9 cellular contexts compared by ENCODE assay signal in the genomic region with DNA sequence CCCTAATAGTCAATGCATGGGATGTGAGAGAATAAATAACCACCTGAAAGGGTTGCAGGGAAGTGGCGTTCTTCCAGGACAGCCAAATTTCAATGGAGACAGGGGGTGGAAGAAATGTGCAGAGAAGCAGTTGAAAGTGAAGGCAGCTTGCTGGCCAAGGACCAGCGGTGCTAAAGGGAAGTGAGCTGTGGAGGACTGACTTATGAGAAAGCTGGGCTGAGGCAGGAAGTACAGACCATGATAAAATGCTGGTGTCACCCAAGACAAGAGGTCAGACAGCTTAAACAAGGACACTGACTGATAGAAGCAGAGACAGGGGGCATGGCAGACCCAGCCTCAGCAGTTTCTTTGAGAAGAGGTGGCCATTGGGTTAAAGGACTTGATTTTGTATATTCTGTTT.
DNase-seq lines count a peak whose midpoint lies in the region; ATAC-seq and TF ChIP-seq lines count a peak whose summit lies in the region.
"Had no signal": no experiment of that assay in that cellular context is flagged by ENCODE, and none has a peak within 500 bp of the region (broad histone marks: within the 10 kb centered on the region; RNA-seq: fewer than 3 reads in every experiment).

No MANE protein-coding gene starts in this region.

- no peaks in the 10 kb centered on the region for H3K9me3 Mint-ChIP-seq in T-helper 2 cell treated with Interferon-gamma antibody and Interleukin-4, amounts not matched to agents 5 μg/mL and 100 μg/mL, for 36 hours
- H3K9me3 Mint-ChIP-seq in natural killer cell (no peaks in the 10 kb centered on the region), endothelial cell (ENCODE audit: unreplicated experiment) (no peaks in the 10 kb centered on the region)
- H3K9me3 Mint-ChIP-seq in CD8-positive, alpha-beta T cell, result no peaks in the 10 kb centered on the region

- H3K9me3 ChIP-seq in CD8-positive, alpha-beta T cell (ENCODE audit: low read length), result no peaks in the 10 kb centered on the region
- H3K9me3 ChIP-seq: tibial artery had no signal

- H3K27me3 Mint-ChIP-seq in T-helper 2 cell treated with Interferon-gamma antibody and Interleukin-4, amounts not matched to agents 5 μg/mL and 100 μg/mL, for 36 hours (ENCODE audit: low read depth), result no peaks in the 10 kb centered on the region
- no peaks in the 10 kb centered on the region for H3K27me3 Mint-ChIP-seq in natural killer cell (ENCODE audit: low read depth in 2 of 2)
- no peaks in the 10 kb centered on the region for H3K27me3 Mint-ChIP-seq in CD8-positive, alpha-beta T cell (ENCODE audit: low read depth)
- no peaks in the 10 kb centered on the region for H3K27me3 Mint-ChIP-seq in endothelial cell (ENCODE audit: unreplicated experiment)

- ATAC-seq in GM18867 (IDR thresholded peaks at IDR 0.05; ENCODE audit: unreplicated experiment), result peak; percentile 77
- peak; percentile 86 for ATAC-seq in HG02943 (IDR thresholded peaks at IDR 0.05; ENCODE audit: low read depth, unreplicated experiment)
- peak; percentile 67 to 83 (median 81) for ATAC-seq in natural killer cell
- ATAC-seq in CD8-positive, alpha-beta T cell, result no peak

- H3K36me3 Mint-ChIP-seq in T-helper 2 cell treated with Interferon-gamma antibody and Interleukin-4, amounts not matched to agents 5 μg/mL and 100 μg/mL, for 36 hours (ENCODE audit: low read depth), result peaks cover 2% of the 10 kb centered on the region
- H3K36me3 Mint-ChIP-seq in natural killer cell (no peaks in the 10 kb centered on the region), endothelial cell (ENCODE audit: low read depth, unreplicated experiment) (no peaks in the 10 kb centered on the region)
- peaks cover 19% of the 10 kb centered on the region for H3K36me3 Mint-ChIP-seq in CD8-positive, alpha-beta T cell

- H3K36me3 ChIP-seq in CD8-positive, alpha-beta T cell (ENCODE audit: insufficient read depth, low read length), result no peaks in the 10 kb centered on the region
- H3K36me3 ChIP-seq: tibial artery had no signal

- peak overlapping the region; percentile 69 for H3K27ac Mint-ChIP-seq in T-helper 2 cell treated with Interferon-gamma antibody and Interleukin-4, amounts not matched to agents 5 μg/mL and 100 μg/mL, for 36 hours
- H3K27ac Mint-ChIP-seq in natural killer cell (peak overlapping the region; percentile 65 to 87), endothelial cell (ENCODE audit: unreplicated experiment) (no peak overlapping the region)
- H3K27ac Mint-ChIP-seq in CD8-positive, alpha-beta T cell, result no peak overlapping the region

- no peak overlapping the region for H3K27ac ChIP-seq in CD8-positive, alpha-beta T cell (ENCODE audit: low read depth, low read length)
- H3K27ac ChIP-seq: tibial artery had no signal

- no peaks in the 10 kb centered on the region for H3K27me3 ChIP-seq in CD8-positive, alpha-beta T cell (ENCODE audit: insufficient read depth, low read length)
- H3K27me3 ChIP-seq: tibial artery had no signal

- DNase-seq in T-helper 2 cell treated with Interferon-gamma antibody and Interleukin-4, amounts not matched to agents 5 μg/mL and 100 μg/mL, for 36 hours (ENCODE audit: low spot score), result no peak
- no peak for DNase-seq in natural killer cell
- no peak for DNase-seq in NCI-H2227 (lab: John Stamatoyannopoulos, UW; ENCODE audit: unreplicated experiment)
- DNase-seq in T1000 (lab: John Stamatoyannopoulos, UW), result no peak
- DNase-seq in CD8-positive, alpha-beta T cell, result no peak
- no peak for DNase-seq in endothelial cell (ENCODE audit: low spot score)

- H3K4me1 ChIP-seq in CD8-positive, alpha-beta T cell (ENCODE audit: insufficient read depth, low read length), result no peaks in the 10 kb centered on the region
- H3K4me1 ChIP-seq: tibial artery had no signal

- H3K4me3 Mint-ChIP-seq in T-helper 2 cell treated with Interferon-gamma antibody and Interleukin-4, amounts not matched to agents 5 μg/mL and 100 μg/mL, for 36 hours, result peak overlapping the region; percentile 25
- H3K4me3 Mint-ChIP-seq in natural killer cell (peak overlapping the region; percentile 58), endothelial cell (ENCODE audit: unreplicated experiment) (no peak overlapping the region)
- no peak overlapping the region for H3K4me3 Mint-ChIP-seq in CD8-positive, alpha-beta T cell

- CTCF ChIA-PET in CD8-positive, alpha-beta T cell (lab: Charles Lee), result interaction anchor here (0.5 to 0.9 kb wide), 3 partner anchors 12 to 966 kb away, joined by 3 read pairs; no protein-coding TSS in a partner anchor

- intact Hi-C loops in natural killer cell (cut with micrococcal nuclease), result loop anchor here (1.0 to 10.0 kb wide), 3 partner anchors 224 to 369 kb away; no protein-coding TSS in a partner anchor
- intact Hi-C loops in CD8-positive, alpha-beta T cell (cut with DNase I, micrococcal nuclease), result no loop called here

- peaks cover 14% of the 10 kb centered on the region for H3K4me1 Mint-ChIP-seq in T-helper 2 cell treated with Interferon-gamma antibody and Interleukin-4, amounts not matched to agents 5 μg/mL and 100 μg/mL, for 36 hours (ENCODE audit: low read depth)
- H3K4me1 Mint-ChIP-seq in natural killer cell, result peaks cover 20 to 23% of the 10 kb centered on the region in 2 donors
- no peaks in the 10 kb centered on the region for H3K4me1 Mint-ChIP-seq in CD8-positive, alpha-beta T cell (ENCODE audit: low read depth)
- H3K4me1 Mint-ChIP-seq in endothelial cell (ENCODE audit: unreplicated experiment), result peaks cover 9% of the 10 kb centered on the region

- no peak overlapping the region for H3K4me3 ChIP-seq in CD8-positive, alpha-beta T cell (ENCODE audit: low read depth, low read length)
- H3K4me3 ChIP-seq: tibial artery had no signal

- POLR2A ChIA-PET in CD8-positive, alpha-beta T cell (lab: Charles Lee), result interaction anchor here (0.5 to 1.3 kb wide), 2 partner anchors 15 to 26 kb away, joined by 3 to 4 read pairs; no protein-coding TSS in a partner anchor

- TF ChIP-seq CTCF in natural killer cell (IDR thresholded peaks at IDR 0.05) (no peak), endothelial cell (IDR thresholded peaks at IDR 0.05; ENCODE audit: unreplicated experiment) (no peak)
- no peak for TF ChIP-seq CTCF in CD8-positive, alpha-beta T cell (IDR thresholded peaks at IDR 0.05)

Comparison
In these comparisons a context has a peak if more than half of its experiments do, and no peak if none do; other contexts are left out.
1. H3K27ac Mint-ChIP-seq: peak in T-helper 2 cell treated with Interferon-gamma antibody and Interleukin-4, amounts not matched to agents 5 μg/mL and 100 μg/mL, for 36 hours (single experiment) and natural killer cell (2 of 2); none in CD8-positive, alpha-beta T cell (single experiment) and endothelial cell (single experiment).
2. H3K4me3 Mint-ChIP-seq: peak in T-helper 2 cell treated with Interferon-gamma antibody and Interleukin-4, amounts not matched to agents 5 μg/mL and 100 μg/mL, for 36 hours (single experiment) and natural killer cell (single experiment); none in CD8-positive, alpha-beta T cell (single experiment) and endothelial cell (single experiment).